In genomic region chr11:1873813-1874150, GRCh38 we compare ENCODE assay signal across 15 cellular contexts. TPM values are rescaled to one million over a fixed set of nuclear protein-coding genes. Genes with fewer than 3 reads are reported as not detected.
"Had no signal": no experiment of that assay in that cellular context is flagged by ENCODE, and none has a peak within 500 bp of the region (broad histone marks: within the 10 kb centered on the region; RNA-seq: fewer than 3 reads in every experiment).

No MANE protein-coding gene starts in this region.

RNA-seq across cellular contexts. Expression of gene PRR33, which starts 17.9 kb away (rescaled TPM):
- total RNA-seq: cerebellum, dermis blood vessel endothelial cell, endodermal cell, epithelial cell of proximal tubule, glomerular endothelial cell, lower lobe of right lung, mononuclear cell, pancreas, renal cortical epithelial cell, RPMI7951, WTC11 had no signal
- polyA plus RNA-seq: neural cell, pancreas had no signal

RNA-seq across cellular contexts. Expression of gene LSP1, which starts 20.9 kb away (rescaled TPM):
- total RNA-seq: dermis blood vessel endothelial cell, endodermal cell, epithelial cell of proximal tubule, renal cortical epithelial cell had no signal
- polyA plus RNA-seq: neural cell had no signal

RNA-seq across cellular contexts. Expression of gene TNNI2, which starts 35.0 kb away (rescaled TPM):
- total RNA-seq: activated naive CD4-positive, alpha-beta T cell treated with anti-CD3 and anti-CD28 coated beads, Interleukin-2, amount 50 U/mL, for 72 hours; cerebellum; dermis blood vessel endothelial cell; endodermal cell; epithelial cell of proximal tubule; glomerular endothelial cell; renal cortical epithelial cell; thoracic aorta; WTC11 had no signal
- polyA plus RNA-seq: neural cell had no signal

RNA-seq across cellular contexts. Expression of gene SYT8, which starts 39.0 kb away (rescaled TPM):
- total RNA-seq: activated CD8-positive, alpha-beta T cell treated with anti-CD3 and anti-CD28 coated beads for 36 hours; activated naive CD4-positive, alpha-beta T cell treated with anti-CD3 and anti-CD28 coated beads, Interleukin-2, amount 50 U/mL, for 72 hours; cerebellum; dermis blood vessel endothelial cell; endodermal cell; glomerular endothelial cell; mononuclear cell; RPMI7951 had no signal
- polyA plus RNA-seq: neural cell had no signal

RNA-seq across cellular contexts. Expression of gene TNNT3, which starts 45.7 kb away (rescaled TPM):
- total RNA-seq: dermis blood vessel endothelial cell, endodermal cell, epithelial cell of proximal tubule, glomerular endothelial cell, renal cortical epithelial cell, RPMI7951, WTC11 had no signal
- polyA plus RNA-seq: neural cell had no signal
